Comparison of ENCODE assay signal across 11 cellular contexts in genomic region chr1:92877081-92877711, GRCh38. TPM values are rescaled to one million over a fixed set of nuclear protein-coding genes. Genes with fewer than 3 reads are reported as not detected.
DNase-seq lines count a peak whose midpoint lies in the region; ATAC-seq and TF ChIP-seq lines count a peak whose summit lies in the region.
"Had no signal": no experiment of that assay in that cellular context is flagged by ENCODE, and none has a peak within 500 bp of the region (broad histone marks: within the 10 kb centered on the region; RNA-seq: fewer than 3 reads in every experiment).

No MANE protein-coding gene starts in this region.

- no peak overlapping the region for H3K4ac ChIP-seq in H9 (ENCODE audit: low read depth, low read length)

- peak overlapping the region; percentile 47 to 95 (median 53) for H3K27ac Mint-ChIP-seq in CD4-positive, CD25-positive, alpha-beta regulatory T cell
- peak overlapping the region in 1 of 3 experiments; percentile 48; a peak in 2 of 7 replicates for H3K27ac Mint-ChIP-seq in H9

- H3K27ac ChIP-seq in CD4-positive, CD25-positive, alpha-beta regulatory T cell (ENCODE audit: insufficient read depth, low read length, poor library complexity, severe bottlenecking), result peak overlapping the region; percentile 33
- no peak overlapping the region for H3K27ac ChIP-seq in H9 (ENCODE audit: insufficient read length, low read depth, low read length)

- H3K27me3 Mint-ChIP-seq in CD4-positive, CD25-positive, alpha-beta regulatory T cell, result no peaks in the 10 kb centered on the region
- no peaks in the 10 kb centered on the region for H3K27me3 Mint-ChIP-seq in H9 (ENCODE audit: low read depth)

- H2BK120ac ChIP-seq in H9 (ENCODE audit: low read depth, low read length, poor library complexity, severe bottlenecking), result no peak overlapping the region

- peak in 1 of 3 donors; percentile 24 for DNase-seq in CD4-positive, CD25-positive, alpha-beta regulatory T cell
- DNase-seq in RPMI8226 (peak; percentile 43), globus pallidus (ENCODE audit: low spot score) (peak; percentile 80), H9 (no peak), SW 1271 (lab: John Stamatoyannopoulos, UW) (no peak)
- DNase-seq: activated CD4-positive, alpha-beta T cell treated with anti-CD3 and anti-CD28 coated beads for 48 hours; cortex of kidney; stimulated activated CD8-positive, alpha-beta memory T cell treated with anti-CD3 and anti-CD28 coated beads, Interleukin-4, amount 100 ng/mL, for 48 hours had no signal

- H3K79me1 ChIP-seq in H9 (ENCODE audit: insufficient read depth, low read depth, low read length, poor library complexity, severe bottlenecking), result no peaks in the 10 kb centered on the region

- no peak overlapping the region for H3K9ac ChIP-seq in H9 (ENCODE audit: extremely low read depth, insufficient read length, low read length)

- no peak overlapping the region for H3K23ac ChIP-seq in H9 (ENCODE audit: insufficient read length, low read depth, low read length)

- H2AFZ ChIP-seq in H9 (ENCODE audit: low read length), result no peak overlapping the region

- peaks cover 20% of the 10 kb centered on the region for H3K36me3 Mint-ChIP-seq in CD4-positive, CD25-positive, alpha-beta regulatory T cell
- peaks cover 3 to 4% (median 3%) of the 10 kb centered on the region in 3 experiments; a peak in 6 of 7 replicates for H3K36me3 Mint-ChIP-seq in H9 (ENCODE audit: insufficient read depth in 1 of 3, low read depth in 3 of 3)

- no peaks in the 10 kb centered on the region for H3K79me2 ChIP-seq in H9 (ENCODE audit: insufficient read depth, low read length)

- H3K9me3 Mint-ChIP-seq in CD4-positive, CD25-positive, alpha-beta regulatory T cell, result peaks cover 0 to 3% (median 0%) of the 10 kb centered on the region in 7 donors
- H3K9me3 Mint-ChIP-seq in H9, result peaks cover 6 to 8% of the 10 kb centered on the region in 2 experiments

- H2AK5ac ChIP-seq in H9 (ENCODE audit: insufficient read length, low read length), result no peak overlapping the region

- no peak overlapping the region for H3T11ph ChIP-seq in H9 (ENCODE audit: low read length)

- WGBS in H9 (ENCODE audit: extremely low coverage, insufficient read length, low lambda C conversion rate), result no CpG with 5 or more reads among the region's 4 CpGs

- H3K56ac ChIP-seq in H9 (ENCODE audit: insufficient read length, low read depth, low read length), result no peak overlapping the region

- H4K20me1 ChIP-seq in H9 (ENCODE audit: control insufficient read depth, insufficient read depth, insufficient read length), result no peaks in the 10 kb centered on the region

- no peak overlapping the region for H3K4me2 ChIP-seq in H9 (ENCODE audit: insufficient read depth, insufficient read length, low read length)

- H3K4me1 ChIP-seq in CD4-positive, CD25-positive, alpha-beta regulatory T cell (ENCODE audit: control insufficient read depth, insufficient read depth, low read length, poor library complexity, severe bottlenecking), result peaks cover 20% of the 10 kb centered on the region
- no peaks in the 10 kb centered on the region for H3K4me1 ChIP-seq in H9 (ENCODE audit: insufficient read depth, low read length)

- peak in 1 of 2 donors; percentile 44 for ATAC-seq in CD4-positive, CD25-positive, alpha-beta regulatory T cell (ENCODE audit: low read depth in 2 of 2)
- ATAC-seq in GM21381 (IDR thresholded peaks at IDR 0.05; ENCODE audit: unreplicated experiment) (peak; percentile 40), HG03135 (IDR thresholded peaks at IDR 0.05; ENCODE audit: unreplicated experiment) (no peak), HG03521 (IDR thresholded peaks at IDR 0.05; ENCODE audit: unreplicated experiment) (no peak)

- H2BK5ac ChIP-seq in H9 (ENCODE audit: insufficient read length, low read length), result no peak overlapping the region

- no peak overlapping the region for H3K18ac ChIP-seq in H9 (ENCODE audit: insufficient read length, low read depth, low read length)

- H2BK12ac ChIP-seq in H9 (ENCODE audit: insufficient read length, low read depth, low read length), result no peak overlapping the region

- peaks cover 0 to 6% of the 10 kb centered on the region in 2 experiments for H3K9me3 ChIP-seq in CD4-positive, CD25-positive, alpha-beta regulatory T cell (ENCODE audit: control insufficient read depth in 2 of 2, low read length in 2 of 2)
- H3K9me3 ChIP-seq in H9 (ENCODE audit: control insufficient read depth, low read depth, low read length), result no peaks in the 10 kb centered on the region

- H3K14ac ChIP-seq in H9 (ENCODE audit: insufficient read depth, low read length), result no peak overlapping the region

- no peak overlapping the region for H4K8ac ChIP-seq in H9 (replicated peaks; ENCODE audit: insufficient read length, low read depth, low read length)

- peaks cover 15 to 34% (median 21%) of the 10 kb centered on the region in 4 donors for H3K4me1 Mint-ChIP-seq in CD4-positive, CD25-positive, alpha-beta regulatory T cell
- peaks cover 11 to 12% of the 10 kb centered on the region in 2 experiments for H3K4me1 Mint-ChIP-seq in H9

- H2BK15ac ChIP-seq in H9 (ENCODE audit: low read depth, low read length), result no peak overlapping the region

- H2BK20ac ChIP-seq in H9 (ENCODE audit: low read depth, low read length, poor library complexity, severe bottlenecking), result no peak overlapping the region

- peaks cover 11% of the 10 kb centered on the region for H3K36me3 ChIP-seq in CD4-positive, CD25-positive, alpha-beta regulatory T cell (ENCODE audit: control insufficient read depth, insufficient read depth, low read length)

- TF ChIP-seq CTCF in H9 (conservative IDR thresholded peaks at IDR 0.05), result no peak

- peak overlapping the region; percentile 71 for H3K4me3 ChIP-seq in CD4-positive, CD25-positive, alpha-beta regulatory T cell (ENCODE audit: low read depth, low read length)

- no peaks in the 10 kb centered on the region for H3K23me2 ChIP-seq in H9 (ENCODE audit: insufficient read length, low read depth, low read length, poor library complexity, severe bottlenecking)

- no peaks in the 10 kb centered on the region for H3K27me3 ChIP-seq in CD4-positive, CD25-positive, alpha-beta regulatory T cell (ENCODE audit: control insufficient read depth, insufficient read depth, low read length)
- H3K27me3 ChIP-seq in H9 (ENCODE audit: insufficient read depth, low read length), result no peaks in the 10 kb centered on the region

- H4K91ac ChIP-seq in H9 (ENCODE audit: insufficient read length, low read depth, low read length), result no peak overlapping the region

- peak overlapping the region in 3 of 4 donors; percentile 54 to 81 (median 74) for H3K4me3 Mint-ChIP-seq in CD4-positive, CD25-positive, alpha-beta regulatory T cell
- no peak overlapping the region for H3K4me3 Mint-ChIP-seq in H9

- no peak overlapping the region for H4K5ac ChIP-seq in H9 (ENCODE audit: insufficient read length, low read depth, low read length)

RNA-seq across cellular contexts. Expression of gene RPL5, which starts 45.4 kb away (rescaled TPM):
- 916 TPM for total RNA-seq in CD4-positive, CD25-positive, alpha-beta regulatory T cell
- polyA plus RNA-seq in CD4-positive, CD25-positive, alpha-beta regulatory T cell, result 1,000 to 10,000 TPM; 1,593 to 3,054 (median 2,579) TPM
- 1,586 and 1,608 TPM in 2 replicates for total RNA-seq in H9 (2021)

Comparison
In these comparisons a context has a peak if more than half of its experiments do, and no peak if none do; other contexts are left out.
1. DNase-seq: peak in RPMI8226 (single experiment) and globus pallidus (single experiment); none in H9 (single experiment) and SW 1271 (0 of 2).
2. H3K4me3 Mint-ChIP-seq: peak in CD4-positive, CD25-positive, alpha-beta regulatory T cell (3 of 4); none in H9 (0 of 2).